ENCODE assay signal across 17 cellular contexts in genomic region chr5:113071401-113071800, GRCh38.
DNase-seq lines count a peak whose midpoint lies in the region; ATAC-seq and TF ChIP-seq lines count a peak whose summit lies in the region.
"Had no signal": no experiment of that assay in that cellular context is flagged by ENCODE, and none has a peak within 500 bp of the region (broad histone marks: within the 10 kb centered on the region; RNA-seq: fewer than 3 reads in every experiment).

No MANE protein-coding gene starts in this region.

- no CpG with 5 or more reads among the region's 3 CpGs for WGBS in H9 (ENCODE audit: extremely low coverage, insufficient read length, low lambda C conversion rate)

- H4K91ac ChIP-seq in H9 (ENCODE audit: insufficient read length, low read depth, low read length) = no peak overlapping the region

- H4K20me1 ChIP-seq in H9 (ENCODE audit: control insufficient read depth, insufficient read depth, insufficient read length) = no peaks in the 10 kb centered on the region

- H3K23me2 ChIP-seq in H9 (ENCODE audit: insufficient read length, low read depth, low read length, poor library complexity, severe bottlenecking) = no peaks in the 10 kb centered on the region

- H3K27me3 ChIP-seq in H9 (ENCODE audit: insufficient read depth, low read length) = no peaks in the 10 kb centered on the region
- H3K27me3 ChIP-seq in parathyroid adenoma (ENCODE audit: control insufficient read depth, insufficient read depth, low read length) = no peaks in the 10 kb centered on the region

- H3K23ac ChIP-seq in H9 (ENCODE audit: insufficient read length, low read depth, low read length) = no peak overlapping the region

- H4K5ac ChIP-seq in H9 (ENCODE audit: insufficient read length, low read depth, low read length) = no peak overlapping the region

- no peaks in the 10 kb centered on the region for H3K79me1 ChIP-seq in H9 (ENCODE audit: insufficient read depth, low read depth, low read length, poor library complexity, severe bottlenecking)

- peak overlapping the region in 1 of 3 experiments; percentile 79; a peak in 2 of 7 replicates for H3K27ac Mint-ChIP-seq in H9
- H3K27ac Mint-ChIP-seq: HFFc6 had no signal

- no peak overlapping the region for H3K9ac ChIP-seq in H9 (ENCODE audit: extremely low read depth, insufficient read length, low read length)
- H3K9ac ChIP-seq in parathyroid adenoma = no peak overlapping the region

- no peak overlapping the region for H2BK12ac ChIP-seq in H9 (ENCODE audit: insufficient read length, low read depth, low read length)

- H3K4me3 ChIP-seq in coronary artery = no peak overlapping the region
- no peak overlapping the region for H3K4me3 ChIP-seq in parathyroid adenoma (ENCODE audit: low read depth, low read length)
- H3K4me3 ChIP-seq: GM12878, HAP-1 had no signal

- H3K14ac ChIP-seq in H9 (ENCODE audit: insufficient read depth, low read length) = no peak overlapping the region

- no peaks in the 10 kb centered on the region for H3K79me2 ChIP-seq in H9 (ENCODE audit: insufficient read depth, low read length)
- peaks cover 22% of the 10 kb centered on the region for H3K79me2 ChIP-seq in parathyroid adenoma

- H3K4me1 Mint-ChIP-seq in H9 = peaks cover 40 to 50% of the 10 kb centered on the region in 2 experiments

- no peak overlapping the region for H3K18ac ChIP-seq in H9 (ENCODE audit: insufficient read length, low read depth, low read length)

- TF ChIP-seq CTCF in H9 (conservative IDR thresholded peaks at IDR 0.05) (no peak), coronary artery (IDR thresholded peaks at IDR 0.05) (no peak), parathyroid adenoma (IDR thresholded peaks at IDR 0.05) (no peak)

- H4K8ac ChIP-seq in H9 (replicated peaks; ENCODE audit: insufficient read length, low read depth, low read length) = no peak overlapping the region

- H3T11ph ChIP-seq in H9 (ENCODE audit: low read length) = no peak overlapping the region

- H3K36me3 Mint-ChIP-seq in H9 (ENCODE audit: insufficient read depth in 1 of 3, low read depth in 3 of 3) = peaks cover 22 to 48% (median 32%) of the 10 kb centered on the region in 3 experiments

- no peaks in the 10 kb centered on the region for H3K9me3 ChIP-seq in H9 (ENCODE audit: control insufficient read depth, low read depth, low read length)
- no peaks in the 10 kb centered on the region for H3K9me3 ChIP-seq in parathyroid adenoma (ENCODE audit: control insufficient read depth, low read length)
- H3K9me3 ChIP-seq: Caco-2, HAP-1 had no signal

- no peak overlapping the region for H2BK20ac ChIP-seq in H9 (ENCODE audit: low read depth, low read length, poor library complexity, severe bottlenecking)

- peaks cover 3 to 13% of the 10 kb centered on the region in 2 experiments for H3K9me3 Mint-ChIP-seq in H9
- H3K9me3 Mint-ChIP-seq: CD8-positive, alpha-beta T cell had no signal

- H2AFZ ChIP-seq in H9 (ENCODE audit: low read length) (no peak overlapping the region), parathyroid adenoma (no peak overlapping the region)

- peaks cover 3% of the 10 kb centered on the region for H3K36me3 ChIP-seq in parathyroid adenoma (ENCODE audit: control insufficient read depth, insufficient read depth, low read length)

- no peak overlapping the region for H3K27ac ChIP-seq in H9 (ENCODE audit: insufficient read length, low read depth, low read length)
- H3K27ac ChIP-seq in coronary artery = no peak overlapping the region
- peak overlapping the region; percentile 95 for H3K27ac ChIP-seq in parathyroid adenoma

- H3K4me3 Mint-ChIP-seq in H9 = no peak overlapping the region
- H3K4me3 Mint-ChIP-seq: CD4-positive, CD25-positive, alpha-beta regulatory T cell; CD8-positive, alpha-beta T cell; HFFc6 had no signal

- no peak overlapping the region for H2BK120ac ChIP-seq in H9 (ENCODE audit: low read depth, low read length, poor library complexity, severe bottlenecking)

- no peak overlapping the region for H2AK5ac ChIP-seq in H9 (ENCODE audit: insufficient read length, low read length)

- no peak for ATAC-seq in HG03097 (IDR thresholded peaks at IDR 0.05; ENCODE audit: low FRiP score, unreplicated experiment)
- no peak for ATAC-seq in HG02610 (IDR thresholded peaks at IDR 0.05; ENCODE audit: unreplicated experiment)
- ATAC-seq: CD8-positive, alpha-beta T cell; GM12878 had no signal

- peaks cover 8% of the 10 kb centered on the region; the same call in 1 of the 2 replicates for H3K4me1 ChIP-seq in H9 (ENCODE audit: insufficient read depth, low read length)
- peaks cover 61% of the 10 kb centered on the region for H3K4me1 ChIP-seq in parathyroid adenoma
- H3K4me1 ChIP-seq: Caco-2 had no signal

- H3K4me2 ChIP-seq in H9 (ENCODE audit: insufficient read depth, insufficient read length, low read length) = no peak overlapping the region
- H3K4me2 ChIP-seq in parathyroid adenoma (ENCODE audit: low read length) = no peak overlapping the region

- H3K4ac ChIP-seq in H9 (ENCODE audit: low read depth, low read length) = no peak overlapping the region

- H2BK15ac ChIP-seq in H9 (ENCODE audit: low read depth, low read length) = no peak overlapping the region

- peaks cover 31% of the 10 kb centered on the region for H3K27me3 Mint-ChIP-seq in H9 (ENCODE audit: low read depth)
- H3K27me3 Mint-ChIP-seq: CD4-positive, CD25-positive, alpha-beta regulatory T cell had no signal

- H3K56ac ChIP-seq in H9 (ENCODE audit: insufficient read length, low read depth, low read length) = no peak overlapping the region

- H2BK5ac ChIP-seq in H9 (ENCODE audit: insufficient read length, low read length) = no peak overlapping the region

- peak; percentile 5 for DNase-seq in H9
- DNase-seq in OCI-M1 (lab: John Stamatoyannopoulos, UW) = peak; percentile 31
- DNase-seq in coronary artery (ENCODE audit: low spot score) = peak; percentile 36
- no peak for DNase-seq in NCI-H2107 treated with DMSO at 0.1 percent for 48 hours (lab: John Stamatoyannopoulos, UW; ENCODE audit: unreplicated experiment)
- no peak for DNase-seq in CD1c-positive myeloid dendritic cell (ENCODE audit: extremely low spot score)
- DNase-seq: C1 segment of cervical spinal cord; Caco-2; CD4-positive, CD25-positive, alpha-beta regulatory T cell; CD8-positive, alpha-beta T cell; DMS153; DND-41; HFFc6 had no signal

Comparison
In these comparisons a context has a peak if more than half of its experiments do, and no peak if none do; other contexts are left out.
1. DNase-seq: peak in H9 (single experiment), OCI-M1 (single experiment) and coronary artery (single experiment); none in NCI-H2107 treated with DMSO at 0.1 percent for 48 hours (single experiment) and CD1c-positive myeloid dendritic cell (single experiment).